ENCODE assay signal across 10 cellular contexts in the genomic region with DNA sequence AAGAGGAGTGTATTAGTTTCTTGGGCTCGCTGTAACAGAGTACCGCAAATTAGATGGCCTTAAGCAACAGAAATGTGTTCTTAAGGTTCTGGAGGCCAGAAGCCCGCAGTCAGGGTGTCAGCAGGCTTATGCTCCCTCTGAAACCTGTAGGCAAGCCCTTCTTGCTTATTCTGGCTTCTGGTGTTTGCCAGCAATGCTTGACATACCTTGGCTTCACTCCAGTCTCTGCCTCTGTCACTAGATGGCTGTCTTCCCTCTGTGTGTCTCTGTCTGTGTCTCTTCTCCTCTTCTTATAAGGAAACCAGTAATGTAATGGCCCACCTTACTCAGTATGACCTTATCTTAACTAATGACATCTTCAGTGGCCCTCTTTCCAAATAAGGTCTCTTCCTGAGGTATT.
DNase-seq lines count a peak whose midpoint lies in the region; ATAC-seq lines count a peak whose summit lies in the region.
"Had no signal": no experiment of that assay in that cellular context is flagged by ENCODE, and none has a peak within 500 bp of the region (broad histone marks: within the 10 kb centered on the region; RNA-seq: fewer than 3 reads in every experiment).

No MANE protein-coding gene starts in this region.

- peaks cover 2% of the 10 kb centered on the region for H3K4me1 ChIP-seq in mesenchymal stem cell (ENCODE audit: control insufficient read depth, insufficient read depth, low read depth, low read length)
- H3K4me1 ChIP-seq: ascending aorta had no signal

- H3K18ac ChIP-seq in mesenchymal stem cell (ENCODE audit: low read depth in 1 of 2, low read length in 2 of 2): no peak overlapping the region

- H2AFZ ChIP-seq in mesenchymal stem cell (ENCODE audit: low read depth, low read length): no peak overlapping the region

- no peak overlapping the region for H3K27ac ChIP-seq in mesenchymal stem cell (ENCODE audit: low read length, poor library complexity, severe bottlenecking)
- H3K27ac ChIP-seq: ascending aorta had no signal

- ATAC-seq in HG03280 (IDR thresholded peaks at IDR 0.05; ENCODE audit: unreplicated experiment): no peak

- peaks cover 13% of the 10 kb centered on the region for H3K79me1 ChIP-seq in mesenchymal stem cell (replicated peaks; ENCODE audit: low read length, poor library complexity, severe bottlenecking)

- no peaks in the 10 kb centered on the region for H3K27me3 ChIP-seq in mesenchymal stem cell (ENCODE audit: control insufficient read depth in 1 of 2, insufficient read depth in 1 of 2, low read length in 2 of 2)
- H3K27me3 ChIP-seq: ascending aorta had no signal

- H3K4me3 ChIP-seq in mesenchymal stem cell (ENCODE audit: insufficient read depth in 1 of 2, low read depth in 1 of 2, low read length in 2 of 2): no peak overlapping the region
- H3K4me3 ChIP-seq: ascending aorta had no signal

- no peak overlapping the region for H4K8ac ChIP-seq in mesenchymal stem cell (ENCODE audit: low read length)

- H2BK15ac ChIP-seq in mesenchymal stem cell (ENCODE audit: low read depth, poor library complexity, severe bottlenecking): no peak overlapping the region

- no peak overlapping the region for H3K4me2 ChIP-seq in mesenchymal stem cell (ENCODE audit: low read length, poor library complexity, severe bottlenecking)

- H3K14ac ChIP-seq in mesenchymal stem cell (ENCODE audit: low read length in 2 of 2): no peak overlapping the region

- H4K91ac ChIP-seq in mesenchymal stem cell (ENCODE audit: low read length): no peak overlapping the region

- peaks cover 3 to 8% of the 10 kb centered on the region in 2 experiments for H3K36me3 ChIP-seq in mesenchymal stem cell (ENCODE audit: control insufficient read depth in 1 of 2, insufficient read depth in 2 of 2, low read depth in 1 of 2, low read length in 2 of 2)
- H3K36me3 ChIP-seq: ascending aorta had no signal

- H3K9ac ChIP-seq in mesenchymal stem cell (ENCODE audit: low read length): no peak overlapping the region

- no peak overlapping the region for H2BK12ac ChIP-seq in mesenchymal stem cell (ENCODE audit: low read length in 2 of 2)

- no peak overlapping the region for H3K23ac ChIP-seq in mesenchymal stem cell (ENCODE audit: low read length in 2 of 2)

- no peak overlapping the region for H2BK120ac ChIP-seq in mesenchymal stem cell (ENCODE audit: low read depth, low read length)

- WGBS in mesenchymal stem cell: 100% methylated on average over 3 of the region's 3 CpGs

- DNase-seq in DMS53 treated with DMSO at 0.1 percent for 48 hours (lab: John Stamatoyannopoulos, UW; ENCODE audit: unreplicated experiment) (peak; percentile 18), NCI-H1105 treated with DMSO at 0.1 percent for 48 hours (lab: John Stamatoyannopoulos, UW) (peak; percentile 36), dedifferentiated amniotic fluid mesenchymal stem cell (ENCODE audit: extremely low spot score) (peak; percentile 59), mesenchymal stem cell (peak; percentile 34), GOT3 (lab: John Stamatoyannopoulos, UW) (no peak), GM19238 (ENCODE audit: insufficient read length, low spot score) (no peak), RKO (ENCODE audit: low spot score) (no peak)
- DNase-seq: KG1 had no signal

- H3K9me3 ChIP-seq in mesenchymal stem cell (ENCODE audit: control insufficient read depth, low read length): no peaks in the 10 kb centered on the region
- H3K9me3 ChIP-seq: ascending aorta had no signal

- no peak overlapping the region for H3K4ac ChIP-seq in mesenchymal stem cell (ENCODE audit: low read depth in 1 of 2, low read length in 2 of 2)

- no peak overlapping the region for H2AK5ac ChIP-seq in mesenchymal stem cell (ENCODE audit: low read length, severe bottlenecking)

- H2BK5ac ChIP-seq in mesenchymal stem cell (ENCODE audit: low read depth, low read length, poor library complexity, severe bottlenecking): no peak overlapping the region

Comparison
In these comparisons a context has a peak if more than half of its experiments do, and no peak if none do; other contexts are left out.
1. DNase-seq: peak in DMS53 treated with DMSO at 0.1 percent for 48 hours (single experiment), NCI-H1105 treated with DMSO at 0.1 percent for 48 hours (single experiment), dedifferentiated amniotic fluid mesenchymal stem cell (single experiment) and mesenchymal stem cell (single experiment); none in GOT3 (single experiment), GM19238 (single experiment) and RKO (single experiment).